24 cellular contexts compared by ENCODE assay signal in the genomic region with DNA sequence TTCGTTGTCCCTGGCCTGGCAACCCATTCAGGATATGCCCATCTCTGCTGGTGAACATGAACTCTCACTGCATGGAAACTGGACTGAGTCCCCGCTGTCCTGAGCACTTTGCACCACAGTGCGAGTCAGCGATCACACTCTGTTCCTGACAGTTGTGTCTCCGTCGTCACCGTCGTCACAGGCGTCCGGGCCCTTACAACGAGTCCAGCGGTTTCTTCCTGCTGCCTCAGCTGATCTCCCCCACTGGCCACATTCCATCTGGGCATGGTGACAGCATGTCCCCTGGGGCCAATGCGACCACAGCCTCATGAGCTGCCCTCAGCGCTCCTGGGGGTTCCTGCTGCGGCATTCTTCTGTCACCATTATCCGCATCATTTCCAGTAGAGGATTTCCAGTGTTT.
A peak's percentile ranks its signal among the peaks of the same experiment; 100 is the strongest.
DNase-seq lines count a peak whose midpoint lies in the region; ATAC-seq, FAIRE-seq and TF ChIP-seq lines count a peak whose summit lies in the region.
"Had no signal": no experiment of that assay in that cellular context is flagged by ENCODE, and none has a peak within 500 bp of the region (broad histone marks: within the 10 kb centered on the region; RNA-seq: fewer than 3 reads in every experiment).

No MANE protein-coding gene starts in this region.

- peak; percentile 98 for DNase-seq in RCC 7860 (ENCODE audit: low spot score)
- DNase-seq in fibroblast of lung (ENCODE audit: low read depth in 2 of 2): no peak
- peak; percentile 72 for DNase-seq in spleen
- DNase-seq in colonic mucosa: no peak
- DNase-seq in DMS114 treated with DMSO at 0.1 percent for 48 hours (lab: John Stamatoyannopoulos, UW; ENCODE audit: unreplicated experiment): no peak
- no peak for DNase-seq in NCI-H1436 (lab: John Stamatoyannopoulos, UW)
- DNase-seq: activated CD4-positive, alpha-beta T cell treated with anti-CD3 and anti-CD28 coated beads, Interleukin-2, amount 10 ng/mL, durations not matched to agents 24 days and 14 days; activated CD8-positive, alpha-beta memory T cell treated with anti-CD3 and anti-CD28 coated beads, Interleukin-2, amount 50 U/mL, for 48 hours; activated effector memory CD4-positive, alpha-beta T cell treated with Interleukin-2 at 50 U/mL for 16 hours; activated naive CD8-positive, alpha-beta T cell treated with anti-CD3 and anti-CD28 coated beads, Interleukin-2, amount 50 U/mL, for 24 hours; BE2C; MG63; natural killer cell; NCI-H226; NCI-H82; stimulated activated CD4-positive, alpha-beta T cell treated with anti-CD3 and anti-CD28 coated beads, Interleukin-2, amount 100 ng/mL, for 24 hours; stimulated activated naive B cell treated with anti-CD40 and anti-IgM and Interleukin-4, amounts not matched to agents 10 μg/mL and 1 μg/mL and 100 μg/mL, for 72 hours; transverse colon had no signal

- H2AFZ ChIP-seq in fibroblast of lung (ENCODE audit: low read length): peak overlapping the region; percentile 28

- no peaks in the 10 kb centered on the region for H3K27me3 ChIP-seq in BLaER1 treated with 17β-estradiol and CSF1 and Interleukin-3, amounts not matched to agents 10 nM and 100 nM
- H3K27me3 ChIP-seq in fibroblast of lung (ENCODE audit: control insufficient read depth, insufficient read depth, low read length) (no peaks in the 10 kb centered on the region), spleen (replicated peaks in 1 of 7) (no peaks in the 10 kb centered on the region), colonic mucosa (no peaks in the 10 kb centered on the region)
- H3K27me3 ChIP-seq: BE2C, MG63, SJCRH30, transverse colon had no signal

- TF ChIP-seq POLR2A in spleen (IDR thresholded peaks at IDR 0.05): no peak

- WGBS in spleen, 5 donors: 91 to 95% (median 94%) methylated on average over 16 of the region's 16 CpGs

- H3K9me3 ChIP-seq in BLaER1 treated with 17β-estradiol and CSF1 and Interleukin-3, amounts not matched to agents 10 nM and 100 nM (replicated peaks in 1 of 11): peaks cover 0 to 4% (median 0%) of the 10 kb centered on the region in 11 experiments; a peak in 2 of 22 replicates
- no peaks in the 10 kb centered on the region for H3K9me3 ChIP-seq in fibroblast of lung (ENCODE audit: control insufficient read depth, insufficient read depth, low read depth, low read length)
- no peaks in the 10 kb centered on the region for H3K9me3 ChIP-seq in spleen
- no peaks in the 10 kb centered on the region for H3K9me3 ChIP-seq in colonic mucosa
- H3K9me3 ChIP-seq: BE2C, MG63, prostate gland, SJCRH30, transverse colon had no signal

- H4K20me1 ChIP-seq in BLaER1 treated with 17β-estradiol and CSF1 and Interleukin-3, amounts not matched to agents 10 nM and 100 nM: no peaks in the 10 kb centered on the region
- no peaks in the 10 kb centered on the region for H4K20me1 ChIP-seq in fibroblast of lung (ENCODE audit: control insufficient read depth, extremely low read depth, insufficient read depth, low read length)

- H3K9ac ChIP-seq in BLaER1 treated with 17β-estradiol and CSF1 and Interleukin-3, amounts not matched to agents 10 nM and 100 nM: no peak overlapping the region
- H3K9ac ChIP-seq in fibroblast of lung (ENCODE audit: insufficient read depth, low read length) (no peak overlapping the region), colonic mucosa (ENCODE audit: low read depth in 2 of 2, low read length in 2 of 2) (no peak overlapping the region)

- no peaks in the 10 kb centered on the region for H3K36me3 ChIP-seq in BLaER1 treated with 17β-estradiol and CSF1 and Interleukin-3, amounts not matched to agents 10 nM and 100 nM
- H3K36me3 ChIP-seq in fibroblast of lung (ENCODE audit: control insufficient read depth, insufficient read depth, low read length): no peaks in the 10 kb centered on the region
- no peaks in the 10 kb centered on the region for H3K36me3 ChIP-seq in spleen
- no peaks in the 10 kb centered on the region for H3K36me3 ChIP-seq in colonic mucosa
- H3K36me3 ChIP-seq: BE2C, MG63, prostate gland, SJCRH30, transverse colon had no signal

- TF ChIP-seq CTCF in fibroblast of lung (conservative IDR thresholded peaks at IDR 0.05 in 1 of 2, IDR thresholded peaks at IDR 0.05 in 1 of 2; ENCODE audit: low read depth in 1 of 2, low read length in 2 of 2) (no peak), spleen (IDR thresholded peaks at IDR 0.05 in 8 of 11, conservative IDR thresholded peaks at IDR 0.05 in 3 of 11) (no peak), colonic mucosa (IDR thresholded peaks at IDR 0.05) (no peak)

- peak overlapping the region in 7 of 11 experiments; percentile 9 to 49 (median 23); a peak in 10 of 22 replicates for H3K4me2 ChIP-seq in BLaER1 treated with 17β-estradiol and CSF1 and Interleukin-3, amounts not matched to agents 10 nM and 100 nM
- no peak overlapping the region for H3K4me2 ChIP-seq in fibroblast of lung (ENCODE audit: extremely low read depth, insufficient read depth, low read length)

- no peak for ATAC-seq in GM18502 (IDR thresholded peaks at IDR 0.05; ENCODE audit: poor library complexity, unreplicated experiment)
- ATAC-seq: activated naive CD8-positive, alpha-beta T cell treated with anti-CD3 and anti-CD28 coated beads, Interleukin-2, amount 50 U/mL, for 24 hours; esophagus mucosa; natural killer cell; stimulated activated naive B cell treated with anti-CD40 and anti-IgM and Interleukin-4, amounts not matched to agents 10 μg/mL and 1 μg/mL and 100 μg/mL, for 72 hours had no signal

- peak overlapping the region in 2 of 11 experiments; percentile 41 to 54; a peak in 2 of 22 replicates for H3K27ac ChIP-seq in BLaER1 treated with 17β-estradiol and CSF1 and Interleukin-3, amounts not matched to agents 10 nM and 100 nM
- peak overlapping the region; percentile 23 for H3K27ac ChIP-seq in fibroblast of lung (ENCODE audit: insufficient read depth, low read length)
- H3K27ac ChIP-seq in spleen: no peak overlapping the region
- no peak overlapping the region for H3K27ac ChIP-seq in colonic mucosa
- H3K27ac ChIP-seq: prostate gland, SJCRH30, transverse colon had no signal

- peaks cover 0 to 39% (median 9%) of the 10 kb centered on the region in 10 experiments; a peak in 14 of 20 replicates for H3K4me1 ChIP-seq in BLaER1 treated with 17β-estradiol and CSF1 and Interleukin-3, amounts not matched to agents 10 nM and 100 nM
- peaks cover 2% of the 10 kb centered on the region for H3K4me1 ChIP-seq in fibroblast of lung (ENCODE audit: control insufficient read depth, extremely low read depth, insufficient read depth, low read length)
- H3K4me1 ChIP-seq in spleen: no peaks in the 10 kb centered on the region
- H3K4me1 ChIP-seq in colonic mucosa: no peaks in the 10 kb centered on the region
- H3K4me1 ChIP-seq: BE2C, prostate gland, SJCRH30 had no signal

- no peak overlapping the region for H3K4me3 ChIP-seq in BLaER1 treated with 17β-estradiol and CSF1 and Interleukin-3, amounts not matched to agents 10 nM and 100 nM
- H3K4me3 ChIP-seq in fibroblast of lung (replicated peaks in 1 of 4; ENCODE audit: control extremely low read depth in 1 of 4, insufficient read depth in 1 of 4, low read depth in 3 of 4, low read length in 4 of 4) (no peak overlapping the region), spleen (no peak overlapping the region), colonic mucosa (no peak overlapping the region)
- H3K4me3 ChIP-seq: MG63, prostate gland, SJCRH30, transverse colon had no signal

- intact Hi-C loops in spleen (cut with DNase I; ENCODE audit: low total_unique reads) (no loop called here), colonic mucosa (cut with DNase I) (no loop called here)

- no peaks in the 10 kb centered on the region for H3K79me2 ChIP-seq in fibroblast of lung (ENCODE audit: control insufficient read depth, insufficient read depth, low read length)

- peak; percentile 93 for FAIRE-seq in RCC 7860 (lab: Jason Lieb, UNC)
- FAIRE-seq: D721Med had no signal

Comparison
In these comparisons a context has a peak if more than half of its experiments do, and no peak if none do; other contexts are left out.
1. DNase-seq: peak in RCC 7860 (single experiment) and spleen (single experiment); none in fibroblast of lung (0 of 2), colonic mucosa (single experiment), DMS114 treated with DMSO at 0.1 percent for 48 hours (single experiment) and NCI-H1436 (single experiment).